ENCODE assay signal across 1 cellular context in genomic region chr4:184463158-184463557, GRCh38.
TF ChIP-seq lines count a peak whose summit lies in the region.

No MANE protein-coding gene starts in this region.

TF ChIP-seq in H1, 55 proteins besides CTCF, POLR2A, EP300 and RAD21:
- TF ChIP-seq E2F6 (IDR thresholded peaks at IDR 0.05) = peak; percentile 68
- TF ChIP-seq YY1 (IDR thresholded peaks at IDR 0.05; ENCODE audit: low read depth, low read length) = peak; percentile 33; the same call in 1 of the 2 replicates
- TF ChIP-seq SP2 (IDR thresholded peaks at IDR 0.05; ENCODE audit: low read length) = no peak
- peak; percentile 78 for TF ChIP-seq MAX (IDR thresholded peaks at IDR 0.05)
